Comparison of ENCODE assay signal across 1 cellular context in genomic region chr7:35722054-35722849, GRCh38.
A peak's percentile ranks its signal among the peaks of the same experiment; 100 is the strongest.
TF ChIP-seq lines count a peak whose summit lies in the region.

No MANE protein-coding gene starts in this region.

TF ChIP-seq in GM12878, 131 proteins besides CTCF, POLR2A, EP300 and RAD21 (continued from another document):
- TF ChIP-seq IRF3 (IDR thresholded peaks at IDR 0.05), result no peak
- TF ChIP-seq MEF2B (IDR thresholded peaks at IDR 0.05; ENCODE audit: partially characterized antibody, poor library complexity, severe bottlenecking), result peak; percentile 14
- TF ChIP-seq SP1 (IDR thresholded peaks at IDR 0.05; ENCODE audit: low read depth, low read length), result no peak
- TF ChIP-seq BCL11A (IDR thresholded peaks at IDR 0.05; ENCODE audit: low read depth, low read length), result 0 out of 2 replicates have a peak, but pooled peaks have one; percentile 35
